Comparison of ENCODE assay signal across 20 cellular contexts in the genomic region with DNA sequence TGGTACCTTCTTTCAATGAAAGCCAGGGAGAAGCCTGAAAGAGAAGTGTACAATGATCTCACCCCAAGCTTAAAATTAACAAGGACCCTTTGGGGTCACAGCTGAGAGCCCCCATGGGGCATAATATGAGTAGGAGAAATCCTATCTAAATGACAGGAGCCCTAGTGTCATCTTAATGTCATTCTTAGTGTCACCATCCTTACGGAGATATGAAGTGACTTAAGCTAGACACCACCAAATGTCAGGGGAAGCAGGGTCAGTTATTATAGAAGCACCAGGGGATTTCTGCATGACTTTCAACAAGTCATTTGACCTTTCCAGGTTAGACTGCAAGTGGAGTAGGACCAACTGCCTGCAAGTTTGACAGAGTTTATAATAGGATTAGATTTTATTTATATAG. TPM values are rescaled to one million over a fixed set of nuclear protein-coding genes. Genes with fewer than 3 reads are reported as not detected.
DNase-seq lines count a peak whose midpoint lies in the region; ATAC-seq and TF ChIP-seq lines count a peak whose summit lies in the region.
"Had no signal": no experiment of that assay in that cellular context is flagged by ENCODE, and none has a peak within 500 bp of the region (broad histone marks: within the 10 kb centered on the region; RNA-seq: fewer than 3 reads in every experiment).

No MANE protein-coding gene starts in this region.

- H4K8ac ChIP-seq in trophoblast cell (ENCODE audit: low read depth, low read length) (no peak overlapping the region), mesendoderm (ENCODE audit: low read depth, low read length) (no peak overlapping the region)

- H3K23ac ChIP-seq in trophoblast cell (ENCODE audit: low read length) (no peak overlapping the region), mesendoderm (ENCODE audit: low read length) (no peak overlapping the region)

- H3K4me2 ChIP-seq in trophoblast cell (ENCODE audit: low read length) (no peak overlapping the region), mesendoderm (ENCODE audit: low read length) (no peak overlapping the region)
- H3K4me2 ChIP-seq: BLaER1 had no signal

- no peak for TF ChIP-seq CTCF in WTC11 (IDR thresholded peaks at IDR 0.05)

- intact Hi-C loops in naive thymus-derived CD4-positive, alpha-beta T cell (cut with micrococcal nuclease), result no loop called here

- H3K4ac ChIP-seq in trophoblast cell (ENCODE audit: low read depth, low read length) (peak overlapping the region; percentile 38), mesendoderm (ENCODE audit: low read depth, low read length) (no peak overlapping the region)

- H2AFZ ChIP-seq in trophoblast cell (ENCODE audit: insufficient read depth, low read length, poor library complexity), result no peak overlapping the region

- no peak overlapping the region for H2BK120ac ChIP-seq in trophoblast cell (ENCODE audit: insufficient read depth, low read length, poor library complexity)
- H2BK120ac ChIP-seq in mesendoderm (ENCODE audit: low read depth, low read length), result no peak overlapping the region

- H4K12ac ChIP-seq in trophoblast cell (ENCODE audit: low read depth, low read length), result no peak overlapping the region

- no peaks in the 10 kb centered on the region for H3K36me3 Mint-ChIP-seq in activated naive CD8-positive, alpha-beta T cell treated with anti-CD3 and anti-CD28 coated beads, Interleukin-2, amount 50 U/mL, for 24 hours (ENCODE audit: low read depth)
- no peaks in the 10 kb centered on the region for H3K36me3 Mint-ChIP-seq in activated naive CD8-positive, alpha-beta T cell treated with anti-CD3 and anti-CD28 coated beads for 36 hours
- H3K36me3 Mint-ChIP-seq in WTC11, result peaks cover 22% of the 10 kb centered on the region
- H3K36me3 Mint-ChIP-seq in naive thymus-derived CD4-positive, alpha-beta T cell, result no peaks in the 10 kb centered on the region
- H3K36me3 Mint-ChIP-seq: CD4-positive, CD25-positive, alpha-beta regulatory T cell; CD8-positive, alpha-beta T cell had no signal

- no peak overlapping the region for H4K91ac ChIP-seq in trophoblast cell (ENCODE audit: low read depth, low read length)

- H2BK12ac ChIP-seq in trophoblast cell (ENCODE audit: low read length), result no peak overlapping the region

- no peak overlapping the region for H2BK15ac ChIP-seq in mesendoderm (replicated peaks; ENCODE audit: low read depth)

- no peaks in the 10 kb centered on the region for H3K9me3 Mint-ChIP-seq in activated naive CD8-positive, alpha-beta T cell treated with anti-CD3 and anti-CD28 coated beads, Interleukin-2, amount 50 U/mL, for 24 hours
- no peaks in the 10 kb centered on the region for H3K9me3 Mint-ChIP-seq in activated naive CD8-positive, alpha-beta T cell treated with anti-CD3 and anti-CD28 coated beads for 36 hours
- H3K9me3 Mint-ChIP-seq in WTC11, result no peaks in the 10 kb centered on the region
- no peaks in the 10 kb centered on the region for H3K9me3 Mint-ChIP-seq in naive thymus-derived CD4-positive, alpha-beta T cell
- H3K9me3 Mint-ChIP-seq: CD8-positive, alpha-beta T cell; HFFc6 had no signal

- no peak overlapping the region for H3K56ac ChIP-seq in mesendoderm (ENCODE audit: low read length)

- POLR2A ChIA-PET in WTC11 (lab: Charles Lee), result interaction anchor here (1.1 kb wide), 1 partner anchor 33 kb away, joined by 3 read pairs; no protein-coding TSS in a partner anchor
- POLR2A ChIA-PET in naive thymus-derived CD4-positive, alpha-beta T cell (lab: Charles Lee), result no interaction called here

- H2AK5ac ChIP-seq in trophoblast cell (ENCODE audit: low read length) (no peak overlapping the region), mesendoderm (ENCODE audit: low read length) (no peak overlapping the region)

- no peak overlapping the region for H4K5ac ChIP-seq in mesendoderm (ENCODE audit: low read length)

- no peak overlapping the region for H3K27ac Mint-ChIP-seq in activated naive CD8-positive, alpha-beta T cell treated with anti-CD3 and anti-CD28 coated beads, Interleukin-2, amount 50 U/mL, for 24 hours
- H3K27ac Mint-ChIP-seq in activated naive CD8-positive, alpha-beta T cell treated with anti-CD3 and anti-CD28 coated beads for 36 hours, result no peak overlapping the region
- H3K27ac Mint-ChIP-seq in WTC11, result 0 out of 2 replicates have a peak overlapping the region, but pooled peaks have one; percentile 22
- H3K27ac Mint-ChIP-seq in naive thymus-derived CD4-positive, alpha-beta T cell, result no peak overlapping the region
- H3K27ac Mint-ChIP-seq: B cell; CD8-positive, alpha-beta T cell; HFFc6 had no signal

- H3K27me3 ChIP-seq in trophoblast cell (ENCODE audit: insufficient read depth, low read length) (no peaks in the 10 kb centered on the region), mesendoderm (ENCODE audit: insufficient read depth, low read length, poor library complexity) (no peaks in the 10 kb centered on the region)
- H3K27me3 ChIP-seq in naive thymus-derived CD4-positive, alpha-beta T cell (ENCODE audit: control insufficient read depth in 2 of 2, insufficient read depth in 2 of 2, low read length in 2 of 2), result peaks cover under 1 to 6% of the 10 kb centered on the region in 2 donors

- H3K18ac ChIP-seq in trophoblast cell (ENCODE audit: low read length) (no peak overlapping the region), mesendoderm (ENCODE audit: low read length) (no peak overlapping the region)

- peak; percentile 43 for ATAC-seq in activated naive CD8-positive, alpha-beta T cell treated with anti-CD3 and anti-CD28 coated beads, Interleukin-2, amount 50 U/mL, for 24 hours
- ATAC-seq in WTC11, result no peak
- no peak for ATAC-seq in naive thymus-derived CD4-positive, alpha-beta T cell
- ATAC-seq: CD8-positive, alpha-beta T cell had no signal

- no peaks in the 10 kb centered on the region for H3K79me1 ChIP-seq in trophoblast cell (ENCODE audit: low read length)
- H3K79me1 ChIP-seq in mesendoderm (ENCODE audit: low read length), result peaks cover 1% of the 10 kb centered on the region

- CTCF ChIA-PET in WTC11 (lab: Charles Lee), result interaction anchor here (1.2 to 1.5 kb wide), 2 partner anchors 24 to 159 kb away, joined by 5 to 8 read pairs; no protein-coding TSS in a partner anchor
- CTCF ChIA-PET in naive thymus-derived CD4-positive, alpha-beta T cell (lab: Charles Lee), result no interaction called here

- no peak overlapping the region for H3K4me3 ChIP-seq in trophoblast cell (ENCODE audit: low read depth, low read length)
- no peak overlapping the region for H3K4me3 ChIP-seq in naive thymus-derived CD4-positive, alpha-beta T cell (ENCODE audit: low read length)
- no peak overlapping the region for H3K4me3 ChIP-seq in mesendoderm (ENCODE audit: low read length)
- H3K4me3 ChIP-seq: BLaER1, HAP-1 had no signal

- no peaks in the 10 kb centered on the region for H3K36me3 ChIP-seq in trophoblast cell (ENCODE audit: control insufficient read depth in 1 of 2, insufficient read depth in 2 of 2, low read length in 2 of 2)
- H3K36me3 ChIP-seq in naive thymus-derived CD4-positive, alpha-beta T cell (ENCODE audit: control insufficient read depth in 2 of 3, insufficient read depth in 3 of 3, low read length in 3 of 3), result no peaks in the 10 kb centered on the region
- H3K36me3 ChIP-seq in mesendoderm (ENCODE audit: control insufficient read depth, insufficient read depth, low read length), result no peaks in the 10 kb centered on the region
- H3K36me3 ChIP-seq: BLaER1 had no signal

- WGBS in trophoblast cell (ENCODE audit: extremely low coverage, insufficient coverage, insufficient read length), result no CpG with 5 or more reads among the region's 1 CpG
- WGBS in mesendoderm (ENCODE audit: extremely low coverage, insufficient coverage, low lambda C conversion rate), result no CpG with 5 or more reads among the region's 1 CpG

- no peak overlapping the region for H3K4me3 Mint-ChIP-seq in activated naive CD8-positive, alpha-beta T cell treated with anti-CD3 and anti-CD28 coated beads, Interleukin-2, amount 50 U/mL, for 24 hours
- no peak overlapping the region for H3K4me3 Mint-ChIP-seq in activated naive CD8-positive, alpha-beta T cell treated with anti-CD3 and anti-CD28 coated beads for 36 hours
- H3K4me3 Mint-ChIP-seq in WTC11, result no peak overlapping the region
- no peak overlapping the region for H3K4me3 Mint-ChIP-seq in naive thymus-derived CD4-positive, alpha-beta T cell
- H3K4me3 Mint-ChIP-seq: B cell; CD4-positive, CD25-positive, alpha-beta regulatory T cell; CD8-positive, alpha-beta T cell; HFFc6 had no signal

- H3K14ac ChIP-seq in trophoblast cell (ENCODE audit: low read length), result no peak overlapping the region

- H3K27ac ChIP-seq in trophoblast cell (ENCODE audit: low read depth, low read length), result no peak overlapping the region
- no peak overlapping the region for H3K27ac ChIP-seq in naive thymus-derived CD4-positive, alpha-beta T cell (ENCODE audit: low read depth, low read length)
- no peak overlapping the region for H3K27ac ChIP-seq in mesendoderm (ENCODE audit: low read depth, low read length)
- H3K27ac ChIP-seq: 22Rv1, BLaER1, C4-2B had no signal

- H3K79me2 ChIP-seq in trophoblast cell (ENCODE audit: control insufficient read depth, insufficient read depth, low read length, poor library complexity) (peaks cover 5% of the 10 kb centered on the region), mesendoderm (ENCODE audit: control insufficient read depth, insufficient read depth, low read length) (peaks cover 15% of the 10 kb centered on the region)

- H3K9ac ChIP-seq in trophoblast cell (ENCODE audit: low read length) (no peak overlapping the region), mesendoderm (ENCODE audit: low read length) (no peak overlapping the region)
- H3K9ac ChIP-seq: BLaER1 had no signal

- no peak for DNase-seq in activated naive CD8-positive, alpha-beta T cell treated with anti-CD3 and anti-CD28 coated beads, Interleukin-2, amount 50 U/mL, for 24 hours
- DNase-seq in activated naive CD8-positive, alpha-beta T cell treated with anti-CD3 and anti-CD28 coated beads for 36 hours, result no peak
- DNase-seq in WTC11 (ENCODE audit: low spot score) (no peak), trophoblast cell (no peak), T-helper 1 cell (no peak), mesendoderm (no peak)
- DNase-seq in naive thymus-derived CD4-positive, alpha-beta T cell, result no peak
- DNase-seq: Caco-2; CD4-positive, CD25-positive, alpha-beta regulatory T cell; CD8-positive, alpha-beta T cell; DMS153; DND-41; GOT3; HFFc6 had no signal

- H3K4me1 Mint-ChIP-seq in activated naive CD8-positive, alpha-beta T cell treated with anti-CD3 and anti-CD28 coated beads, Interleukin-2, amount 50 U/mL, for 24 hours, result no peaks in the 10 kb centered on the region
- no peaks in the 10 kb centered on the region for H3K4me1 Mint-ChIP-seq in activated naive CD8-positive, alpha-beta T cell treated with anti-CD3 and anti-CD28 coated beads for 36 hours
- peaks cover 50% of the 10 kb centered on the region for H3K4me1 Mint-ChIP-seq in WTC11
- H3K4me1 Mint-ChIP-seq in naive thymus-derived CD4-positive, alpha-beta T cell, result no peaks in the 10 kb centered on the region
- H3K4me1 Mint-ChIP-seq: B cell; CD4-positive, CD25-positive, alpha-beta regulatory T cell had no signal

- peaks cover 45% of the 10 kb centered on the region for H3K27me3 Mint-ChIP-seq in activated naive CD8-positive, alpha-beta T cell treated with anti-CD3 and anti-CD28 coated beads, Interleukin-2, amount 50 U/mL, for 24 hours
- H3K27me3 Mint-ChIP-seq in activated naive CD8-positive, alpha-beta T cell treated with anti-CD3 and anti-CD28 coated beads for 36 hours, result peaks cover 55% of the 10 kb centered on the region
- no peaks in the 10 kb centered on the region for H3K27me3 Mint-ChIP-seq in WTC11 (ENCODE audit: low read depth)
- peaks cover 43 to 56% (median 55%) of the 10 kb centered on the region in 5 donors for H3K27me3 Mint-ChIP-seq in naive thymus-derived CD4-positive, alpha-beta T cell

- H3K4me1 ChIP-seq in trophoblast cell (ENCODE audit: control insufficient read depth in 1 of 2, insufficient read depth in 2 of 2, low read length in 2 of 2), result peaks cover 6% of the 10 kb centered on the region in 2 experiments
- no peaks in the 10 kb centered on the region for H3K4me1 ChIP-seq in naive thymus-derived CD4-positive, alpha-beta T cell (ENCODE audit: control insufficient read depth in 2 of 2, insufficient read depth in 2 of 2, low read length in 2 of 2)
- peaks cover 7% of the 10 kb centered on the region for H3K4me1 ChIP-seq in mesendoderm (ENCODE audit: control insufficient read depth, low read depth, low read length)
- H3K4me1 ChIP-seq: BLaER1, HAP-1 had no signal

- H2BK5ac ChIP-seq in trophoblast cell (ENCODE audit: low read depth, low read length, poor library complexity) (no peak overlapping the region), mesendoderm (ENCODE audit: low read length) (no peak overlapping the region)

- no peaks in the 10 kb centered on the region for H3K9me3 ChIP-seq in trophoblast cell (ENCODE audit: insufficient read depth, low read depth, low read length)
- H3K9me3 ChIP-seq in naive thymus-derived CD4-positive, alpha-beta T cell (ENCODE audit: control insufficient read depth in 2 of 3, low read length in 3 of 3), result no peaks in the 10 kb centered on the region
- H3K9me3 ChIP-seq: BLaER1, Caco-2, HAP-1 had no signal

RNA-seq across cellular contexts. Expression of a gene that starts 28.9 kb away (rescaled TPM):
- total RNA-seq in activated naive CD8-positive, alpha-beta T cell treated with anti-CD3 and anti-CD28 coated beads for 36 hours, result under 1 TPM; 0.30 to 0.37 TPM
- 43.0 to 69.2 TPM (median 45.2 TPM) in 3 replicates for total RNA-seq in WTC11 (2021)
- polyA plus RNA-seq in trophoblast cell (2013), result 20.0 and 21.6 TPM in 2 replicates
- total RNA-seq in naive thymus-derived CD4-positive, alpha-beta T cell, result 1 to 10 TPM in 1 of 5 experiments, under 1 TPM in 2, not detected in 2; 0.19 to 3.4 (median 0.65) TPM
- not detected for polyA plus RNA-seq in naive thymus-derived CD4-positive, alpha-beta T cell
- polyA plus RNA-seq in mesendoderm (2013, experiment 1 of 2), result 11.3 TPM
- polyA plus RNA-seq in mesendoderm (2013, experiment 2 of 2), result 11.0 TPM
- total RNA-seq: B cell; CD8-positive, alpha-beta T cell; HFFc6 had no signal
- polyA plus RNA-seq: AG04450; CD4-positive, CD25-positive, alpha-beta regulatory T cell had no signal

Comparison
In these comparisons a context has a peak if more than half of its experiments do, and no peak if none do; other contexts are left out.
1. RNA of a gene that starts 28.9 kb away (total RNA-seq): 43.0 to 69.2 TPM in WTC11; 0.30 to 0.37 TPM in activated naive CD8-positive, alpha-beta T cell treated with anti-CD3 and anti-CD28 coated beads for 36 hours and 0.19 to 3.4 TPM in naive thymus-derived CD4-positive, alpha-beta T cell; every median in the first group is over 10 times any median in the second.